In genomic region chr7:155644178-155644970, GRCh38 we compare ENCODE assay signal across 8 cellular contexts. TPM values are rescaled to one million over a fixed set of nuclear protein-coding genes. Genes with fewer than 3 reads are reported as not detected.
DNase-seq lines count a peak whose midpoint lies in the region; ATAC-seq and TF ChIP-seq lines count a peak whose summit lies in the region.

RBM33 (plus strand) TSS chr7:155644661; CDS start chr7:155644877, 216 bp downstream.

- peaks cover 9 to 14% of the 10 kb centered on the region in 2 experiments for H3K36me3 ChIP-seq in trophoblast cell (ENCODE audit: control insufficient read depth in 1 of 2, insufficient read depth in 2 of 2, low read length in 2 of 2)
- H3K36me3 ChIP-seq in tibial nerve, result peaks cover 0 to 60% (median 0%) of the 10 kb centered on the region in 3 donors

- peak; percentile 67 for DNase-seq in NCI-H1105 treated with DMSO at 0.1 percent for 48 hours (lab: John Stamatoyannopoulos, UW)
- peak; percentile 89 for DNase-seq in SW480 (ENCODE audit: low spot score)
- DNase-seq in activated naive CD8-positive, alpha-beta T cell treated with anti-CD3 and anti-CD28 coated beads, Interleukin-2, amount 50 U/mL, for 24 hours, result peak; percentile 83
- peak; percentile 91 for DNase-seq in cardiac septum (ENCODE audit: low spot score)
- peak; percentile 80 to 86 for DNase-seq in trophoblast cell
- DNase-seq in tibial nerve (ENCODE audit: low spot score in 2 of 2), result peak; percentile 54 to 63

- peak; percentile 59 to 67 for TF ChIP-seq POLR2A in tibial nerve (IDR thresholded peaks at IDR 0.05)

- H3K23ac ChIP-seq in trophoblast cell (ENCODE audit: low read length), result no peak within 1 kb of the TSS

- peaks cover 16% of the 10 kb centered on the region for H3K79me2 ChIP-seq in trophoblast cell (ENCODE audit: control insufficient read depth, insufficient read depth, low read length, poor library complexity)

- peak within 1 kb of the TSS; percentile 97 for H3K4me3 Mint-ChIP-seq in activated naive CD8-positive, alpha-beta T cell treated with anti-CD3 and anti-CD28 coated beads, Interleukin-2, amount 50 U/mL, for 24 hours

- H2BK12ac ChIP-seq in trophoblast cell (ENCODE audit: low read length), result no peak within 1 kb of the TSS

- peak within 1 kb of the TSS; percentile 92 for H2AFZ ChIP-seq in trophoblast cell (ENCODE audit: insufficient read depth, low read length, poor library complexity)

- peak in 1 of 2 donors; percentile 84 for TF ChIP-seq EP300 in tibial nerve (IDR thresholded peaks at IDR 0.05)

- peak within 1 kb of the TSS; percentile 77 for H3K4ac ChIP-seq in trophoblast cell (ENCODE audit: low read depth, low read length)

- H3K36me3 Mint-ChIP-seq in activated naive CD8-positive, alpha-beta T cell treated with anti-CD3 and anti-CD28 coated beads, Interleukin-2, amount 50 U/mL, for 24 hours (ENCODE audit: low read depth), result peaks cover 74% of the 10 kb centered on the region

- peak within 1 kb of the TSS; percentile 18 for H2AK5ac ChIP-seq in trophoblast cell (ENCODE audit: low read length)

- peaks cover 2 to 4% of the 10 kb centered on the region in 2 experiments for H3K4me1 ChIP-seq in trophoblast cell (ENCODE audit: control insufficient read depth in 1 of 2, insufficient read depth in 2 of 2, low read length in 2 of 2)
- peaks cover 0 to 28% (median 11%) of the 10 kb centered on the region in 4 donors for H3K4me1 ChIP-seq in tibial nerve

- peaks cover 4% of the 10 kb centered on the region for H3K9me3 ChIP-seq in trophoblast cell (ENCODE audit: insufficient read depth, low read depth, low read length)
- H3K9me3 ChIP-seq in tibial nerve, result peaks cover 0 to 19% (median 8%) of the 10 kb centered on the region in 4 donors

- H4K12ac ChIP-seq in trophoblast cell (ENCODE audit: low read depth, low read length), result peak within 1 kb of the TSS; percentile 88

- ATAC-seq in HG02678 (IDR thresholded peaks at IDR 0.05; ENCODE audit: unreplicated experiment), result peak; percentile 78
- ATAC-seq in activated naive CD8-positive, alpha-beta T cell treated with anti-CD3 and anti-CD28 coated beads, Interleukin-2, amount 50 U/mL, for 24 hours, result peak; percentile 90

- H3K4me1 Mint-ChIP-seq in activated naive CD8-positive, alpha-beta T cell treated with anti-CD3 and anti-CD28 coated beads, Interleukin-2, amount 50 U/mL, for 24 hours, result peaks cover 56% of the 10 kb centered on the region

- peak within 1 kb of the TSS; percentile 91 for H3K27ac ChIP-seq in trophoblast cell (ENCODE audit: low read depth, low read length)
- peak within 1 kb of the TSS; percentile 95 to 99 (median 97) for H3K27ac ChIP-seq in tibial nerve

- WGBS in trophoblast cell (ENCODE audit: extremely low coverage, insufficient coverage, insufficient read length), result no CpG with 5 or more reads among the region's 85 CpGs
- 0% methylated on average over 26 to 69 of the region's 85 CpGs for WGBS in tibial nerve, 2 donors

- TF ChIP-seq CTCF in GM12875 (IDR thresholded peaks at IDR 0.05; ENCODE audit: borderline replicate concordance, insufficient read depth, low read depth, low read length) (no peak), tibial nerve (IDR thresholded peaks at IDR 0.05) (peak in 1 of 5 experiments; percentile 25)

- H3K14ac ChIP-seq in trophoblast cell (ENCODE audit: low read length), result peak within 1 kb of the TSS; percentile 88

- peak within 1 kb of the TSS; percentile 96 for H4K8ac ChIP-seq in trophoblast cell (ENCODE audit: low read depth, low read length)

- peak within 1 kb of the TSS; percentile 97 for H4K91ac ChIP-seq in trophoblast cell (ENCODE audit: low read depth, low read length)

- no peaks in the 10 kb centered on the region for H3K27me3 ChIP-seq in trophoblast cell (ENCODE audit: insufficient read depth, low read length)
- no peaks in the 10 kb centered on the region for H3K27me3 ChIP-seq in tibial nerve

- H3K27me3 Mint-ChIP-seq in activated naive CD8-positive, alpha-beta T cell treated with anti-CD3 and anti-CD28 coated beads, Interleukin-2, amount 50 U/mL, for 24 hours, result no peaks in the 10 kb centered on the region

- peak within 1 kb of the TSS; percentile 99 for H3K27ac Mint-ChIP-seq in activated naive CD8-positive, alpha-beta T cell treated with anti-CD3 and anti-CD28 coated beads, Interleukin-2, amount 50 U/mL, for 24 hours

- peak within 1 kb of the TSS; percentile 99 for H3K9ac ChIP-seq in trophoblast cell (ENCODE audit: low read length)

- peak within 1 kb of the TSS; percentile 91 for H3K18ac ChIP-seq in trophoblast cell (ENCODE audit: low read length)

- intact Hi-C loops in cardiac septum (cut with DNase I), result loop anchor here (5.0 kb wide), 1 partner anchor 98 kb away; no protein-coding TSS in a partner anchor

- peak within 1 kb of the TSS; percentile 95 for H3K4me2 ChIP-seq in trophoblast cell (ENCODE audit: low read length)

- peaks cover 13% of the 10 kb centered on the region for H3K9me3 Mint-ChIP-seq in activated naive CD8-positive, alpha-beta T cell treated with anti-CD3 and anti-CD28 coated beads, Interleukin-2, amount 50 U/mL, for 24 hours

- H3K79me1 ChIP-seq in trophoblast cell (ENCODE audit: low read length), result peaks cover 13% of the 10 kb centered on the region

- peak within 1 kb of the TSS; percentile 83 for H2BK5ac ChIP-seq in trophoblast cell (ENCODE audit: low read depth, low read length, poor library complexity)

- H2BK120ac ChIP-seq in trophoblast cell (ENCODE audit: insufficient read depth, low read length, poor library complexity), result peak within 1 kb of the TSS; percentile 81

- H3K4me3 ChIP-seq in GM12875 (ENCODE audit: low read depth, low read length) (peak within 1 kb of the TSS; percentile 98), trophoblast cell (ENCODE audit: low read depth, low read length) (peak within 1 kb of the TSS; percentile 99), tibial nerve (peak within 1 kb of the TSS; percentile 93 to 100 (median 98))

RNA-seq across cellular contexts. Expression of gene RBM33, which starts in this region (rescaled TPM):
- total RNA-seq in cardiac septum (41.4 TPM), tibial nerve (10 to 100 TPM; 85.0 to 92.4 (median 88.3) TPM)
- 28.0 and 29.0 TPM in 2 replicates for polyA plus RNA-seq in trophoblast cell (2013)

Comparison
In these comparisons a context has a peak if more than half of its experiments do, and no peak if none do; other contexts are left out.
1. Peak in every context shown above with its lines: DNase-seq, ATAC-seq, H3K4me3 ChIP-seq and H3K27ac ChIP-seq.